Comparison of ENCODE assay signal across 23 cellular contexts in genomic region chrX:115409551-115409950, GRCh38.
"Had no signal": no experiment of that assay in that cellular context is flagged by ENCODE, and none has a peak within 500 bp of the region (broad histone marks: within the 10 kb centered on the region; RNA-seq: fewer than 3 reads in every experiment).

No MANE protein-coding gene starts in this region.

- DNase-seq: activated B cell treated with CpG ODN at 0.5 μM for 24 hours; activated CD4-positive, alpha-beta T cell treated with anti-CD3 and anti-CD28 coated beads for 36 hours; activated CD4-positive, alpha-beta T cell treated with anti-CD3 and anti-CD28 coated beads, Interleukin-2, amount 50 U/mL, for 48 hours; activated naive CD4-positive, alpha-beta T cell treated with Interleukin-2 at 50 U/mL for 16 hours; activated naive CD8-positive, alpha-beta T cell treated with anti-CD3 and anti-CD28 coated beads, Interleukin-2, amount 10 ng/mL, durations not matched to agents 7 days and 5 days; activated T-cell treated with anti-CD3 and anti-CD28 coated beads, Interleukin-2, amount 50 U/mL, for 48 hours; body of pancreas; central memory CD4-positive, alpha-beta T cell; colonic mucosa; dorsolateral prefrontal cortex; heart right ventricle; kidney glomerular epithelial cell; left lung; naive thymus-derived CD4-positive, alpha-beta T cell; retina; sigmoid colon; stimulated activated CD4-positive, alpha-beta T cell treated with anti-CD3 and anti-CD28 coated beads, Interleukin-2, amount 100 ng/mL, for 48 hours; stimulated activated naive CD4-positive, alpha-beta T cell; T1000; testis had no signal

- H3K4me3 ChIP-seq: body of pancreas, colonic mucosa, dorsolateral prefrontal cortex, esophagus muscularis mucosa, heart right ventricle, left lung, lung, sigmoid colon, testis, vagina had no signal

- H3K4me1 ChIP-seq: body of pancreas, colonic mucosa, esophagus muscularis mucosa, heart right ventricle, left lung, sigmoid colon, testis, vagina had no signal

- H3K9me3 ChIP-seq: body of pancreas, colonic mucosa, esophagus muscularis mucosa, heart right ventricle, left lung, sigmoid colon, testis, vagina had no signal

- H3K36me3 ChIP-seq: colonic mucosa, esophagus muscularis mucosa, heart right ventricle, left lung, sigmoid colon, vagina had no signal

- H3K27ac ChIP-seq: body of pancreas, colonic mucosa, esophagus muscularis mucosa, heart right ventricle, left lung, sigmoid colon, testis, vagina had no signal

- H3K27me3 ChIP-seq: body of pancreas, colonic mucosa, esophagus muscularis mucosa, testis, vagina had no signal
